Comparison of ENCODE assay signal across 33 cellular contexts in genomic region chr11:120123946-120124345, GRCh38. TPM values are rescaled to one million over a fixed set of nuclear protein-coding genes. Genes with fewer than 3 reads are reported as not detected.
A peak's percentile ranks its signal among the peaks of the same experiment; 100 is the strongest.
DNase-seq lines count a peak whose midpoint lies in the region; ATAC-seq, FAIRE-seq and TF ChIP-seq lines count a peak whose summit lies in the region.
"Had no signal": no experiment of that assay in that cellular context is flagged by ENCODE, and none has a peak within 500 bp of the region (broad histone marks: within the 10 kb centered on the region; RNA-seq: fewer than 3 reads in every experiment).

No MANE protein-coding gene starts in this region.

- dilution Hi-C loops in keratinocyte (cut with MboI; ENCODE audit: extremely low pct_ligation_motif_present, low sequenced_read_pairs): no loop called here

- TF ChIP-seq CTCF in HEK293 (tag by site-specific recombination; IDR thresholded peaks at IDR 0.05) (no peak), MCF 10A (IDR thresholded peaks at IDR 0.05; ENCODE audit: unreplicated experiment) (no peak), keratinocyte (optimal IDR thresholded peaks at IDR 0.05 in 1 of 3, IDR thresholded peaks at IDR 0.05 in 1 of 3, conservative IDR thresholded peaks at IDR 0.05 in 1 of 3; ENCODE audit: extremely low read depth in 1 of 3, insufficient read depth in 2 of 3, low read length in 3 of 3) (no peak), type B pancreatic cell (conservative IDR thresholded peaks at IDR 0.05) (no peak)

- H3K4me1 Mint-ChIP-seq in MCF 10A (ENCODE audit: insufficient read depth, unreplicated experiment): peaks cover 67% of the 10 kb centered on the region
- peaks cover 13% of the 10 kb centered on the region for H3K4me1 Mint-ChIP-seq in type B pancreatic cell (ENCODE audit: unreplicated experiment)
- H3K4me1 Mint-ChIP-seq: activated CD4-positive, alpha-beta memory T cell treated with anti-CD3 and anti-CD28 coated beads, Interleukin-2, amount 10 ng/mL, durations not matched to agents 7 days and 5 days; activated naive CD4-positive, alpha-beta T cell treated with anti-CD3 and anti-CD28 coated beads, Interleukin-2, amount 50 U/mL, for 24 hours; activated T-helper 17 cell treated with anti-CD3 and anti-CD28 coated beads, Interleukin-2, amount 50 U/mL, for 72 hours; immature natural killer cell; memory B cell had no signal

- POLR2A ChIA-PET in HEK293 (lab: Yijun Ruan, JAX) (no interaction called here), MCF 10A (lab: Yijun Ruan, JAX) (interaction anchor here (0.7 to 8.9 kb wide), 2 partner anchors 11 to 42 kb away, joined by 3 to 153 read pairs; partner anchors contain the start of gene TRIM29)

- no peaks in the 10 kb centered on the region for H3K36me3 ChIP-seq in HEK293 (ENCODE audit: control insufficient read depth in 2 of 2, insufficient read depth in 1 of 2, low read length in 2 of 2)
- H3K36me3 ChIP-seq in keratinocyte (ENCODE audit: control insufficient read depth in 2 of 2, extremely low read depth in 1 of 2, insufficient read depth in 2 of 2, low read length in 2 of 2): peaks cover 60 to 71% of the 10 kb centered on the region in 2 experiments
- H3K36me3 ChIP-seq: pancreas, thyroid gland had no signal

- H3K4me1 ChIP-seq in HEK293 (ENCODE audit: control insufficient read depth, insufficient read depth, low read length) (no peaks in the 10 kb centered on the region), keratinocyte (ENCODE audit: control insufficient read depth, extremely low read depth, insufficient read depth, low read length) (peaks cover 61% of the 10 kb centered on the region)
- H3K4me1 ChIP-seq: pancreas had no signal

- H3K4me3 Mint-ChIP-seq in MCF 10A (ENCODE audit: unreplicated experiment) (peak overlapping the region; percentile 33), type B pancreatic cell (peak overlapping the region; percentile 45)
- H3K4me3 Mint-ChIP-seq: activated CD4-positive, alpha-beta memory T cell treated with anti-CD3 and anti-CD28 coated beads, Interleukin-2, amount 10 ng/mL, durations not matched to agents 7 days and 5 days; activated naive CD4-positive, alpha-beta T cell treated with anti-CD3 and anti-CD28 coated beads, Interleukin-2, amount 50 U/mL, for 24 hours; activated T-helper 17 cell treated with anti-CD3 and anti-CD28 coated beads, Interleukin-2, amount 50 U/mL, for 72 hours; immature natural killer cell; memory B cell; nephron progenitor cell; stimulated activated naive CD8-positive, alpha-beta T cell treated with anti-CD3 and anti-CD28 coated beads, Interleukin-15, Interleukin-2, amounts not matched to agents 100 ng/mL and 50 ng/mL, for 24 hours; T-helper 2 cell treated with Interferon-gamma antibody and Interleukin-4, amounts not matched to agents 5 μg/mL and 100 μg/mL, for 36 hours had no signal

- CTCF ChIA-PET in HEK293 (lab: Yijun Ruan, JAX): interaction anchor here (2.1 kb wide), 1 partner anchor 16 kb away, joined by 9 read pairs; no protein-coding TSS in a partner anchor
- CTCF ChIA-PET in MCF 10A (lab: Yijun Ruan, JAX): no interaction called here

- H3K4me2 ChIP-seq in keratinocyte (ENCODE audit: control insufficient read depth, extremely low read depth, insufficient read depth, low read depth, low read length): peak overlapping the region; percentile 56

- peak overlapping the region; percentile 84 for H3K9ac ChIP-seq in keratinocyte (ENCODE audit: control insufficient read depth, extremely low read depth, insufficient read depth, low read length)

- H3K27me3 ChIP-seq in keratinocyte (ENCODE audit: control insufficient read depth, extremely low read depth, insufficient read depth, low read length): no peaks in the 10 kb centered on the region
- H3K27me3 ChIP-seq: pancreas, thyroid gland had no signal

- no peak overlapping the region for H2AFZ ChIP-seq in keratinocyte (ENCODE audit: control insufficient read depth, low read length)

- DNase-seq in MCF 10A (ENCODE audit: unreplicated experiment) (no peak), keratinocyte (ENCODE audit: low read depth, low spot score) (no peak), type B pancreatic cell (ENCODE audit: extremely low spot score, unreplicated experiment) (no peak), COLO668 (lab: John Stamatoyannopoulos, UW; ENCODE audit: unreplicated experiment) (no peak), EL (no peak), DMS153 (lab: John Stamatoyannopoulos, UW) (no peak)
- DNase-seq: activated CD4-positive, alpha-beta memory T cell treated with anti-CD3 and anti-CD28 coated beads, Interleukin-2, amount 10 ng/mL, durations not matched to agents 7 days and 5 days; activated CD4-positive, alpha-beta T cell treated with anti-CD3 and anti-CD28 coated beads for 1 hour; amniotic stem cell; hypothalamus; immature natural killer cell; KG1; NCI-H1930; NCI-H2171 treated with DMSO at 0.1 percent for 48 hours; NCI-H524 treated with DMSO at 0.1 percent for 48 hours; nephron progenitor cell; pancreas; retina; SHP77 treated with DMSO at 0.1 percent for 48 hours; stimulated activated CD4-positive, alpha-beta T cell treated with anti-CD3 and anti-CD28 coated beads, Interleukin-1b, Interleukin-23, amount 100 ng/mL, for 48 hours; thyroid gland had no signal

- no peak for FAIRE-seq in keratinocyte (lab: Jason Lieb, UNC)
- FAIRE-seq: GM19239, H54, pancreas, small intestine had no signal

- no peaks in the 10 kb centered on the region for H3K27me3 Mint-ChIP-seq in MCF 10A (ENCODE audit: insufficient read depth, unreplicated experiment)
- H3K27me3 Mint-ChIP-seq in type B pancreatic cell: peaks cover 13% of the 10 kb centered on the region
- H3K27me3 Mint-ChIP-seq: activated CD4-positive, alpha-beta memory T cell treated with anti-CD3 and anti-CD28 coated beads, Interleukin-2, amount 10 ng/mL, durations not matched to agents 7 days and 5 days; stimulated activated naive CD8-positive, alpha-beta T cell treated with anti-CD3 and anti-CD28 coated beads, Interleukin-15, Interleukin-2, amounts not matched to agents 100 ng/mL and 50 ng/mL, for 24 hours had no signal

- no peak overlapping the region for H3K4me3 ChIP-seq in HEK293 (ENCODE audit: low read depth, low read length)
- H3K4me3 ChIP-seq in keratinocyte (ENCODE audit: control insufficient read depth in 2 of 3, extremely low read depth in 1 of 3, insufficient read depth in 2 of 3, low read depth in 1 of 3, low read length in 3 of 3): no peak overlapping the region
- H3K4me3 ChIP-seq: pancreas, thyroid gland had no signal

- H3K36me3 Mint-ChIP-seq in MCF 10A (ENCODE audit: insufficient read depth, unreplicated experiment): peaks cover 73% of the 10 kb centered on the region
- peaks cover 14% of the 10 kb centered on the region for H3K36me3 Mint-ChIP-seq in type B pancreatic cell
- H3K36me3 Mint-ChIP-seq: activated naive CD4-positive, alpha-beta T cell treated with anti-CD3 and anti-CD28 coated beads, Interleukin-2, amount 50 U/mL, for 24 hours; immature natural killer cell; memory B cell had no signal

- H3K9me1 ChIP-seq in keratinocyte (ENCODE audit: control insufficient read depth, extremely low read depth, insufficient read depth, low read length): peaks cover 5% of the 10 kb centered on the region

- H3K9me3 Mint-ChIP-seq in MCF 10A (ENCODE audit: unreplicated experiment): no peaks in the 10 kb centered on the region
- H3K9me3 Mint-ChIP-seq in type B pancreatic cell: peaks cover 5% of the 10 kb centered on the region
- H3K9me3 Mint-ChIP-seq: activated CD4-positive, alpha-beta memory T cell treated with anti-CD3 and anti-CD28 coated beads, Interleukin-2, amount 10 ng/mL, durations not matched to agents 7 days and 5 days; activated naive CD4-positive, alpha-beta T cell treated with anti-CD3 and anti-CD28 coated beads, Interleukin-2, amount 50 U/mL, for 24 hours; activated T-helper 17 cell treated with anti-CD3 and anti-CD28 coated beads, Interleukin-2, amount 50 U/mL, for 72 hours; immature natural killer cell; memory B cell; nephron progenitor cell; stimulated activated naive CD8-positive, alpha-beta T cell treated with anti-CD3 and anti-CD28 coated beads, Interleukin-15, Interleukin-2, amounts not matched to agents 100 ng/mL and 50 ng/mL, for 24 hours; T-helper 2 cell treated with Interferon-gamma antibody and Interleukin-4, amounts not matched to agents 5 μg/mL and 100 μg/mL, for 36 hours had no signal

- BruUV-seq in MCF 10A (replicated peaks; lab: Mats Ljungman, UMichigan): no TSS peak

- ATAC-seq in GM19452 (IDR thresholded peaks at IDR 0.05; ENCODE audit: unreplicated experiment): no peak
- ATAC-seq: activated T-helper 17 cell treated with anti-CD3 and anti-CD28 coated beads, Interleukin-2, amount 50 U/mL, for 72 hours; left lobe of liver had no signal

- H3K27ac Mint-ChIP-seq in MCF 10A (ENCODE audit: low read depth, unreplicated experiment): peak overlapping the region; percentile 50
- H3K27ac Mint-ChIP-seq in type B pancreatic cell: peak overlapping the region; percentile 100
- H3K27ac Mint-ChIP-seq: activated CD4-positive, alpha-beta memory T cell treated with anti-CD3 and anti-CD28 coated beads, Interleukin-2, amount 10 ng/mL, durations not matched to agents 7 days and 5 days; activated naive CD4-positive, alpha-beta T cell treated with anti-CD3 and anti-CD28 coated beads, Interleukin-2, amount 50 U/mL, for 24 hours; activated T-helper 17 cell treated with anti-CD3 and anti-CD28 coated beads, Interleukin-2, amount 50 U/mL, for 72 hours; immature natural killer cell; memory B cell; nephron progenitor cell; stimulated activated naive CD8-positive, alpha-beta T cell treated with anti-CD3 and anti-CD28 coated beads, Interleukin-15, Interleukin-2, amounts not matched to agents 100 ng/mL and 50 ng/mL, for 24 hours; T-helper 2 cell treated with Interferon-gamma antibody and Interleukin-4, amounts not matched to agents 5 μg/mL and 100 μg/mL, for 36 hours had no signal

- H3K27ac ChIP-seq in HEK293 (ENCODE audit: extremely low read depth, low read depth, low read length): no peak overlapping the region
- H3K27ac ChIP-seq in keratinocyte (ENCODE audit: control insufficient read depth, insufficient read depth, low read length): peak overlapping the region; percentile 96
- H3K27ac ChIP-seq: C4-2B, pancreas, thyroid gland had no signal

- intact Hi-C loops in MCF 10A (cut with micrococcal nuclease): loop anchor here (5.0 kb wide), 2 partner anchors 43 to 178 kb away; no protein-coding TSS in a partner anchor

- H4K20me1 ChIP-seq in keratinocyte (ENCODE audit: control insufficient read depth, extremely low read depth, insufficient read depth, low read length): no peaks in the 10 kb centered on the region

- H3K9me3 ChIP-seq in HEK293 (ENCODE audit: control insufficient read depth, insufficient read depth, low read depth, low read length): no peaks in the 10 kb centered on the region
- H3K9me3 ChIP-seq in keratinocyte (ENCODE audit: control insufficient read depth, low read depth, low read length): no peaks in the 10 kb centered on the region
- H3K9me3 ChIP-seq: pancreas, thyroid gland had no signal

- H3K79me2 ChIP-seq in keratinocyte (ENCODE audit: control insufficient read depth, insufficient read depth, low read length): peaks cover 8% of the 10 kb centered on the region

RNA-seq across cellular contexts. Expression of gene TRIM29, which starts 14.0 kb away (rescaled TPM):
- total RNA-seq in MCF 10A (2022): 60.9 and 93.4 TPM in 2 replicates
- polyA plus RNA-seq in keratinocyte: 303 to 611 TPM (median 463 TPM) in 3 replicates
- 1,306 TPM for polyA plus RNA-seq in keratinocyte (2011; ENCODE audit: low read depth)
- polyA plus RNA-seq in keratinocyte (2011; cell fraction: cytosol; rRNA removed): 465 and 526 TPM in 2 replicates
- polyA plus RNA-seq in keratinocyte (2011; cell fraction: nucleus; rRNA removed): 422 and 529 TPM in 2 replicates
- polyA plus RNA-seq in keratinocyte (2012; ENCODE audit: low replicate concordance): 316 and 929 TPM in 2 replicates
- 758 to 1,045 TPM (median 830 TPM) in 3 replicates for polyA minus RNA-seq in keratinocyte
- 496 TPM for polyA minus RNA-seq in keratinocyte (2011; cell fraction: cytosol; rRNA and poly(A)+ RNA removed)
- 293 and 344 TPM in 2 replicates for polyA minus RNA-seq in keratinocyte (2011; cell fraction: nucleus; rRNA and poly(A)+ RNA removed)
- 56.7 and 207 TPM in 2 replicates for total RNA-seq in type B pancreatic cell (ENCODE audit: low replicate concordance)
- total RNA-seq: activated CD4-positive, alpha-beta memory T cell treated with anti-CD3 and anti-CD28 coated beads, Interleukin-2, amount 10 ng/mL, durations not matched to agents 7 days and 5 days; activated T-helper 17 cell treated with anti-CD3 and anti-CD28 coated beads, Interleukin-2, amount 50 U/mL, for 72 hours had no signal
- polyA plus RNA-seq: immature natural killer cell had no signal
